ENCODE assay signal across 8 cellular contexts in the genomic region with DNA sequence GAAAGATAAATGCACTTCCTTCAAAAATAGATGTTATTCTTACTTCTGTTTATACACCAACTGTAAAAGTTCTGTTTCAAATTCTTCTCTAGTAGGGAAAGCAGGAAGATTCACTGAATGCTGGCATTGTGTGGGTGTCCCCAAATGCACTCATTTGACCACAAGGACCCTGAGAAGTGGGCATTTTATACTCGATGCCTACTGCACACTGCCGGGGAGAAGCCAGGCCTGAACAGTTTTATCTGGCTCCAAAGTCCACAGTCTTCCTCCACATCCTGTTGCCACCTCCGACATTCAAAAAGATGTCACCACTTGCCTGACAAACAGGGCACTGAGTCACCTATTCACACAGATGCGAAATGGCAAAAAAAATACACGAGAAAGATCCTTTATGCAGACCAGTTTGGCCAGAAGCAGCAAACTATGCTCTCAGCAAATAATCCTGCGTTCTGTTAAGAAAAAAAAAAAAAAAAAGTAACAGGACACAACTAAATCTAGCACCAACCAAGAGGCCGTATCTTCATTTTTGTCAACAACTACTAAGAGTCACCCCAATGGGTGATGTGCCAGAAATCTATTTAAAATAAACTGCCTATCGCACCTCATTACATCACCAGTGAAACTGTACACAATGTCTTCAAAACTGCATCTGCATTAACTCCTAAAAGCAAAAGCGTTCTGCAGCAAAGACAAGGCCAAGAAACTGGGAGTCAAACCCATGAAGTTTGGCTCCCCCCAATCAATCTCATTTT. TPM values are rescaled to one million over a fixed set of nuclear protein-coding genes. Genes with fewer than 3 reads are reported as not detected.
DNase-seq lines count a peak whose midpoint lies in the region; ATAC-seq and TF ChIP-seq lines count a peak whose summit lies in the region.

No MANE protein-coding gene starts in this region.

- H3K27me3 ChIP-seq in Panc1 (ENCODE audit: control insufficient read depth, insufficient read depth, low read length) (no peaks in the 10 kb centered on the region), lower lobe of right lung (ENCODE audit: low read depth) (no peaks in the 10 kb centered on the region), tibial artery (no peaks in the 10 kb centered on the region)

- H3K4me3 ChIP-seq in Panc1 (ENCODE audit: low read depth in 2 of 2, low read length in 2 of 2) (no peak overlapping the region), astrocyte of the spinal cord (ENCODE audit: low read depth, low read length) (no peak overlapping the region), lower lobe of right lung (no peak overlapping the region), tibial artery (no peak overlapping the region)

- CTCF ChIA-PET in Panc1 (lab: Charles Lee), result no interaction called here

- H3K4me1 ChIP-seq in Panc1 (ENCODE audit: control insufficient read depth, insufficient read depth, low read length) (peaks cover 34% of the 10 kb centered on the region), lower lobe of right lung (peaks cover 60% of the 10 kb centered on the region), tibial artery (peaks cover 0 to 63% (median 43%) of the 10 kb centered on the region in 4 donors)

- POLR2A ChIA-PET in Panc1 (lab: Charles Lee), result interaction anchor here (0.6 kb wide), 1 partner anchor 53 kb away, joined by 4 read pairs; no protein-coding TSS in a partner anchor

- DNase-seq in CD1c-positive myeloid dendritic cell (ENCODE audit: extremely low spot score), result peak; percentile 63
- no peak for DNase-seq in Panc1 (ENCODE audit: low read depth, low spot score)
- peak; percentile 31 for DNase-seq in astrocyte of the spinal cord (ENCODE audit: low read depth, low spot score)
- DNase-seq in lower lobe of right lung, result no peak
- no peak for DNase-seq in tibial artery
- DNase-seq in retina, result no peak

- H3K9me3 ChIP-seq in Panc1 (ENCODE audit: control insufficient read depth, insufficient read depth, low read depth, low read length), result no peaks in the 10 kb centered on the region
- no peaks in the 10 kb centered on the region for H3K9me3 ChIP-seq in lower lobe of right lung
- H3K9me3 ChIP-seq in tibial artery, result no peaks in the 10 kb centered on the region

- H3K36me3 ChIP-seq in Panc1 (ENCODE audit: control insufficient read depth, insufficient read depth, low read length) (no peaks in the 10 kb centered on the region; the same call in 1 of the 2 replicates), lower lobe of right lung (peaks cover 5% of the 10 kb centered on the region), tibial artery (no peaks in the 10 kb centered on the region)

- in situ Hi-C loops in Panc1 (cut with HindIII; ENCODE audit: low pct_unique_long_range_greater_than_20kb, low sequenced_read_pairs) (no loop called here), astrocyte of the spinal cord (cut with HindIII; ENCODE audit: low sequenced_read_pairs) (no loop called here)

- H3K27ac ChIP-seq in Panc1 (ENCODE audit: low read length) (peak overlapping the region; percentile 98), lower lobe of right lung (peak overlapping the region; percentile 67), tibial artery (peak overlapping the region; percentile 98 to 99)

- ATAC-seq in Panc1 (no peak), lower lobe of right lung (no peak), HG03135 (IDR thresholded peaks at IDR 0.05; ENCODE audit: unreplicated experiment) (no peak), GM21381 (IDR thresholded peaks at IDR 0.05; ENCODE audit: unreplicated experiment) (no peak)

- TF ChIP-seq CTCF in Panc1 (IDR thresholded peaks at IDR 0.05) (no peak), astrocyte of the spinal cord (IDR thresholded peaks at IDR 0.05; ENCODE audit: low read depth, low read length) (no peak), lower lobe of right lung (IDR thresholded peaks at IDR 0.05) (no peak), tibial artery (IDR thresholded peaks at IDR 0.05) (no peak)

- no TSS peak for BruUV-seq in Panc1 (replicated peaks; lab: Mats Ljungman, UMichigan)

- intact Hi-C loops in Panc1 (cut with micrococcal nuclease; ENCODE audit: unreplicated experiment) (no loop called here), lower lobe of right lung (cut with DNase I) (no loop called here), tibial artery (cut with DNase I; ENCODE audit: low total_unique reads) (no loop called here)

RNA-seq across cellular contexts. Expression of gene ZC3H4, which starts 6.2 kb away (rescaled TPM):
- total RNA-seq in Panc1 (2021; ENCODE audit: unreplicated experiment), result 42.7 TPM
- polyA plus RNA-seq in Panc1 (2012; ENCODE audit: insufficient read length), result 18.9 TPM
- total RNA-seq in lower lobe of right lung, result 49.3 TPM

RNA-seq across cellular contexts. Expression of gene SAE1, which starts 23.3 kb away (rescaled TPM):
- 140 TPM for total RNA-seq in Panc1 (2021; ENCODE audit: unreplicated experiment)
- 112 TPM for polyA plus RNA-seq in Panc1 (2012; ENCODE audit: insufficient read length)
- 49.9 TPM for total RNA-seq in lower lobe of right lung

RNA-seq across cellular contexts. Expression of gene TMEM160, which starts 59.0 kb away (rescaled TPM):
- total RNA-seq in Panc1 (2021; ENCODE audit: unreplicated experiment), result 41.8 TPM
- polyA plus RNA-seq in Panc1 (2012; ENCODE audit: insufficient read length), result 49.5 TPM
- 29.5 TPM for total RNA-seq in lower lobe of right lung

Comparison
In these comparisons a context has a peak if more than half of its experiments do, and no peak if none do; other contexts are left out.
1. DNase-seq: peak in CD1c-positive myeloid dendritic cell (single experiment) and astrocyte of the spinal cord (single experiment); none in Panc1 (single experiment), lower lobe of right lung (single experiment), tibial artery (0 of 2) and retina (single experiment).
2. Peak in every context shown above with its lines, with median percentiles within 50 percentile points of each other: H3K27ac ChIP-seq.